ENCODE assay signal across 10 cellular contexts in the genomic region with DNA sequence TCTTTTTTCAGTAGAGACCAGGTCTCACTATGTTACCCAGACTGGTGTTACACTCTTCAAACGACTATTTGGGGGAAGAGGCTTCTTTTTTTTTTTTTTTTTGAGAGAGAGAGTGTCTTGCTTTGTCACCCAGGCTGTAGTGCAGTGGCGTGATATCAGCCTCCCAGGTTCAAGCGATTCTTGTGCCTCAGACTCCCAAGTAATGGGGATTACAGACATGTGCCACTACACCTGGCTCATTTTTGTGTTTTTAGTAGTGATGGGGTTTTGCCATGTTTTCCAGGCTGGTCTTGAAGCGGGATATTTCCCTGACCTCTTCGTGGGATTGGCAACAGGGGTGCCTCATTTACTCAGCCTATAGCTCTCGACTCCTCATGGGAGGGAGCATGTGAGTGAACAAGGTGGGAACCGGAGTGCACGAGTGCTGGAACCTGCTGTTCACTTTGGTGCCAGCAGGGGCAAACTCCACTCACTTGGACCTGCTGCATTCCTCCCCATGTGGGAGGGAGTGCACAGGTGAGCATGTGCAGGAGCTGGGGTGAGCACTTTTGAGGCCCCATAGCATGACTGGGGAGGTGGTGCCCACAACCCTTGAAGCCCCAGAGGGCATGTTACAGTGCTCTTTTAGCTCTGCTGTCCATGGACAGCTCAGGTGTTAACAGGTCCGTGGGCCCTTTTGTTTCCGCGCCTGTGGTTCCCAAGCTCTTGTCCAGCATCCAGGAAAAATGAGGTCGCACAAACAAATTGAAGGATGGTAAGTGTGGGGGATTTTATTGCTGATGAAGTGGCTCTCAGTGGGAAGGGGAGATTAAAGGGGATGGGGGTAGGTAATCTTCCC.
A peak's percentile ranks its signal among the peaks of the same experiment; 100 is the strongest.
DNase-seq lines count a peak whose midpoint lies in the region; ATAC-seq and TF ChIP-seq lines count a peak whose summit lies in the region.
"Had no signal": no experiment of that assay in that cellular context is flagged by ENCODE, and none has a peak within 500 bp of the region (broad histone marks: within the 10 kb centered on the region; RNA-seq: fewer than 3 reads in every experiment).

No MANE protein-coding gene starts in this region.

- H3K4me3 Mint-ChIP-seq in WTC11: no peak overlapping the region

- H3K27me3 ChIP-seq in left ventricle myocardium inferior (ENCODE audit: low read depth) (no peaks in the 10 kb centered on the region), hepatocyte (no peaks in the 10 kb centered on the region), ovary (no peaks in the 10 kb centered on the region)

- peaks cover 5% of the 10 kb centered on the region for H3K36me3 ChIP-seq in left ventricle myocardium inferior
- no peaks in the 10 kb centered on the region for H3K36me3 ChIP-seq in hepatocyte (replicated peaks; ENCODE audit: insufficient read depth, low read depth)
- no peaks in the 10 kb centered on the region for H3K36me3 ChIP-seq in ovary

- no peaks in the 10 kb centered on the region for H4K20me1 ChIP-seq in hepatocyte (ENCODE audit: insufficient read depth, poor library complexity, severe bottlenecking)

- CTCF ChIA-PET in WTC11 (lab: Charles Lee): interaction anchor here (0.6 to 2.3 kb wide), 12 partner anchors 9 to 293 kb away, joined by 3 to 12 read pairs (median 6); a partner anchor contains a TSS

- no peak overlapping the region for H2AFZ ChIP-seq in hepatocyte

- TF ChIP-seq EP300 in ovary (IDR thresholded peaks at IDR 0.05): no peak

- ATAC-seq in Right ventricle myocardium inferior (no peak), WTC11 (peak; percentile 99), GM19467 (IDR thresholded peaks at IDR 0.05; ENCODE audit: unreplicated experiment) (no peak), GM18502 (IDR thresholded peaks at IDR 0.05; ENCODE audit: poor library complexity, unreplicated experiment) (no peak)

- TF ChIP-seq CTCF in left ventricle myocardium inferior (IDR thresholded peaks at IDR 0.05; ENCODE audit: borderline replicate concordance): peak; percentile 42
- TF ChIP-seq CTCF in WTC11 (IDR thresholded peaks at IDR 0.05): peak; percentile 51; the same call in 1 of the 2 replicates
- TF ChIP-seq CTCF in hepatocyte (IDR thresholded peaks at IDR 0.05; ENCODE audit: poor library complexity): peak; percentile 25
- no peak for TF ChIP-seq CTCF in ovary (IDR thresholded peaks at IDR 0.05)

- H3K4me2 ChIP-seq in hepatocyte: no peak overlapping the region

- peaks cover 12% of the 10 kb centered on the region for H3K9me3 Mint-ChIP-seq in WTC11

- peaks cover 15% of the 10 kb centered on the region for H3K27me3 Mint-ChIP-seq in WTC11 (ENCODE audit: low read depth)

- WGBS in hepatocyte (ENCODE audit: low lambda C conversion rate, missing lambda C conversion rate): 80% methylated on average over 12 of the region's 12 CpGs
- 89 to 92% (median 90%) methylated on average over 12 of the region's 12 CpGs for WGBS in ovary, 3 donors

- no peaks in the 10 kb centered on the region for H3K79me2 ChIP-seq in hepatocyte

- DNase-seq in left ventricle myocardium inferior (no peak), Right ventricle myocardium inferior (ENCODE audit: missing footprints) (no peak), WTC11 (ENCODE audit: low spot score) (peak; percentile 68), hepatocyte (ENCODE audit: low spot score) (peak; percentile 37), substantia nigra (lab: John Stamatoyannopoulos, UW) (no peak), ovary (no peak)
- DNase-seq: GF-D8, NCI-H226 had no signal

- H3K4me1 ChIP-seq in left ventricle myocardium inferior (no peaks in the 10 kb centered on the region), hepatocyte (ENCODE audit: insufficient read depth) (no peaks in the 10 kb centered on the region), ovary (ENCODE audit: insufficient read depth) (no peaks in the 10 kb centered on the region)

- peaks cover 12% of the 10 kb centered on the region for H3K4me1 Mint-ChIP-seq in WTC11

- H3K36me3 Mint-ChIP-seq in WTC11: peaks cover 11% of the 10 kb centered on the region

- POLR2A ChIA-PET in WTC11 (lab: Charles Lee): no interaction called here

- H3K4me3 ChIP-seq in left ventricle myocardium inferior (no peak overlapping the region), hepatocyte (no peak overlapping the region), ovary (no peak overlapping the region)

- H3K27ac Mint-ChIP-seq in WTC11: no peak overlapping the region

- H3K9me3 ChIP-seq in left ventricle myocardium inferior (replicated peaks) (no peaks in the 10 kb centered on the region), hepatocyte (ENCODE audit: low read depth) (no peaks in the 10 kb centered on the region), ovary (no peaks in the 10 kb centered on the region)

- TF ChIP-seq POLR2A in ovary (IDR thresholded peaks at IDR 0.05): no peak

- no peaks in the 10 kb centered on the region for H3K9me2 ChIP-seq in hepatocyte (replicated peaks; ENCODE audit: insufficient read depth)

- H3K27ac ChIP-seq in left ventricle myocardium inferior (replicated peaks) (no peak overlapping the region), hepatocyte (no peak overlapping the region), substantia nigra (ENCODE audit: low read depth, low read length, poor library complexity, severe bottlenecking) (no peak overlapping the region), ovary (no peak overlapping the region)

- intact Hi-C loops in left ventricle myocardium inferior (cut with micrococcal nuclease): no loop called here
- intact Hi-C loops in Right ventricle myocardium inferior (cut with DNase I): no loop called here
- intact Hi-C loops in ovary (cut with DNase I): no loop called here

TF ChIP-seq in WTC11, 78 proteins besides CTCF, POLR2A, EP300 and RAD21 (continues in another document):
- TF ChIP-seq ETV6 (CRISPR knock-in tag; IDR thresholded peaks at IDR 0.05) (0 out of 2 replicates have a peak, but pooled peaks have one; percentile 13), GABPB1 (CRISPR knock-in tag; IDR thresholded peaks at IDR 0.05) (peak; percentile 51; the same call in 1 of the 2 replicates), SP1 (CRISPR knock-in tag; conservative IDR thresholded peaks at IDR 0.05) (no peak), PRRX2 (CRISPR knock-in tag; IDR thresholded peaks at IDR 0.05) (no peak), ZNF232 (CRISPR knock-in tag; IDR thresholded peaks at IDR 0.05) (no peak), NFYB (CRISPR knock-in tag; conservative IDR thresholded peaks at IDR 0.05; ENCODE audit: low read depth) (no peak), EMX1 (CRISPR knock-in tag; IDR thresholded peaks at IDR 0.05) (no peak), TEAD4 (CRISPR knock-in tag; IDR thresholded peaks at IDR 0.05) (0 out of 2 replicates have a peak, but pooled peaks have one; percentile 12), FOXP1 (CRISPR knock-in tag; IDR thresholded peaks at IDR 0.05; ENCODE audit: borderline replicate concordance) (peak; percentile 54; the same call in 1 of the 2 replicates)
- TF ChIP-seq, protein P1, sequence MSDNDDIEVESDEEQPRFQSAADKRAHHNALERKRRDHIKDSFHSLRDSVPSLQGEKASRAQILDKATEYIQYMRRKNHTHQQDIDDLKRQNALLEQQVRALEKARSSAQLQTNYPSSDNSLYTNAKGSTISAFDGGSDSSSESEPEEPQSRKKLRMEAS (CRISPR knock-in tag; IDR thresholded peaks at IDR 0.05): peak; percentile 96
- TF ChIP-seq, protein P2, sequence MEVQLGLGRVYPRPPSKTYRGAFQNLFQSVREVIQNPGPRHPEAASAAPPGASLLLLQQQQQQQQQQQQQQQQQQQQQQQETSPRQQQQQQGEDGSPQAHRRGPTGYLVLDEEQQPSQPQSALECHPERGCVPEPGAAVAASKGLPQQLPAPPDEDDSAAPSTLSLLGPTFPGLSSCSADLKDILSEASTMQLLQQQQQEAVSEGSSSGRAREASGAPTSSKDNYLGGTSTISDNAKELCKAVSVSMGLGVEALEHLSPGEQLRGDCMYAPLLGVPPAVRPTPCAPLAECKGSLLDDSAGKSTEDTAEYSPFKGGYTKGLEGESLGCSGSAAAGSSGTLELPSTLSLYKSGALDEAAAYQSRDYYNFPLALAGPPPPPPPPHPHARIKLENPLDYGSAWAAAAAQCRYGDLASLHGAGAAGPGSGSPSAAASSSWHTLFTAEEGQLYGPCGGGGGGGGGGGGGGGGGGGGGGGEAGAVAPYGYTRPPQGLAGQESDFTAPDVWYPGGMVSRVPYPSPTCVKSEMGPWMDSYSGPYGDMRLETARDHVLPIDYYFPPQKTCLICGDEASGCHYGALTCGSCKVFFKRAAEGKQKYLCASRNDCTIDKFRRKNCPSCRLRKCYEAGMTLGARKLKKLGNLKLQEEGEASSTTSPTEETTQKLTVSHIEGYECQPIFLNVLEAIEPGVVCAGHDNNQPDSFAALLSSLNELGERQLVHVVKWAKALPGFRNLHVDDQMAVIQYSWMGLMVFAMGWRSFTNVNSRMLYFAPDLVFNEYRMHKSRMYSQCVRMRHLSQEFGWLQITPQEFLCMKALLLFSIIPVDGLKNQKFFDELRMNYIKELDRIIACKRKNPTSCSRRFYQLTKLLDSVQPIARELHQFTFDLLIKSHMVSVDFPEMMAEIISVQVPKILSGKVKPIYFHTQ (CRISPR knock-in tag; IDR thresholded peaks at IDR 0.05): no peak
- TF ChIP-seq, protein P3, sequence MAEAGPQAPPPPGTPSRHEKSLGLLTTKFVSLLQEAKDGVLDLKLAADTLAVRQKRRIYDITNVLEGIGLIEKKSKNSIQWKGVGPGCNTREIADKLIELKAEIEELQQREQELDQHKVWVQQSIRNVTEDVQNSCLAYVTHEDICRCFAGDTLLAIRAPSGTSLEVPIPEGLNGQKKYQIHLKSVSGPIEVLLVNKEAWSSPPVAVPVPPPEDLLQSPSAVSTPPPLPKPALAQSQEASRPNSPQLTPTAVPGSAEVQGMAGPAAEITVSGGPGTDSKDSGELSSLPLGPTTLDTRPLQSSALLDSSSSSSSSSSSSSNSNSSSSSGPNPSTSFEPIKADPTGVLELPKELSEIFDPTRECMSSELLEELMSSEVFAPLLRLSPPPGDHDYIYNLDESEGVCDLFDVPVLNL (CRISPR knock-in tag; IDR thresholded peaks at IDR 0.05; ENCODE audit: borderline replicate concordance, low read depth): no peak
- TF ChIP-seq, protein P4, sequence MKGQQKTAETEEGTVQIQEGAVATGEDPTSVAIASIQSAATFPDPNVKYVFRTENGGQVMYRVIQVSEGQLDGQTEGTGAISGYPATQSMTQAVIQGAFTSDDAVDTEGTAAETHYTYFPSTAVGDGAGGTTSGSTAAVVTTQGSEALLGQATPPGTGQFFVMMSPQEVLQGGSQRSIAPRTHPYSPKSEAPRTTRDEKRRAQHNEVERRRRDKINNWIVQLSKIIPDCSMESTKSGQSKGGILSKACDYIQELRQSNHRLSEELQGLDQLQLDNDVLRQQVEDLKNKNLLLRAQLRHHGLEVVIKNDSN (CRISPR knock-in tag; IDR thresholded peaks at IDR 0.05): no peak
- TF ChIP-seq, protein P5, sequence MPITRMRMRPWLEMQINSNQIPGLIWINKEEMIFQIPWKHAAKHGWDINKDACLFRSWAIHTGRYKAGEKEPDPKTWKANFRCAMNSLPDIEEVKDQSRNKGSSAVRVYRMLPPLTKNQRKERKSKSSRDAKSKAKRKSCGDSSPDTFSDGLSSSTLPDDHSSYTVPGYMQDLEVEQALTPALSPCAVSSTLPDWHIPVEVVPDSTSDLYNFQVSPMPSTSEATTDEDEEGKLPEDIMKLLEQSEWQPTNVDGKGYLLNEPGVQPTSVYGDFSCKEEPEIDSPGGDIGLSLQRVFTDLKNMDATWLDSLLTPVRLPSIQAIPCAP (CRISPR knock-in tag; IDR thresholded peaks at IDR 0.05): peak; percentile 37; the same call in 1 of the 2 replicates

Comparison
In these comparisons a context has a peak if more than half of its experiments do, and no peak if none do; other contexts are left out.
1. DNase-seq: peak in WTC11 (single experiment) and hepatocyte (single experiment); none in left ventricle myocardium inferior (single experiment), Right ventricle myocardium inferior (single experiment), substantia nigra (0 of 49) and ovary (0 of 5).
2. CTCF ChIP-seq: peak in left ventricle myocardium inferior (single experiment), WTC11 (single experiment) and hepatocyte (single experiment); none in ovary (0 of 3).